In the genomic region with DNA sequence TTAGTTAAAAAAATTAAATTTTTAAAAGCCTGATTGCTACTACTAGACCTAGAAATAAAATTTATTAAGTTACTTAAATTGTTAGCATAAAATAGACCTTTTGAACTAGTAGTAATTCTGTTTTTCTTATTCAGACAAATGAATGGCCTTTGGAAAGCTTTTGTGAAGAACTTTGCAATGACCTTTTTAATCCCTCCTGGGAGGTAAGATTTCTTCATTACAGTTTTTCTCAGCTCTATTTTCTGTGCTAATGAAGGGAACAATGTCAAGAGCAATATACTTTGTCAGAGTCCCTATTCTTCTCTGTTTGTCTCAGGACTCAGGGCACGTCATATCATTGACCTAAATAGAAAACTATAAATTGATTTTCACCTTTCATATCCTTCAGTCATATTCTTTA, we compare ENCODE assay signal across 1 cellular context.
TF ChIP-seq lines count a peak whose summit lies in the region.

No MANE protein-coding gene starts in this region.

TF ChIP-seq in GM23338, 12 proteins besides CTCF, POLR2A, EP300 and RAD21 (continued from another document):
- TF ChIP-seq, protein P1, sequence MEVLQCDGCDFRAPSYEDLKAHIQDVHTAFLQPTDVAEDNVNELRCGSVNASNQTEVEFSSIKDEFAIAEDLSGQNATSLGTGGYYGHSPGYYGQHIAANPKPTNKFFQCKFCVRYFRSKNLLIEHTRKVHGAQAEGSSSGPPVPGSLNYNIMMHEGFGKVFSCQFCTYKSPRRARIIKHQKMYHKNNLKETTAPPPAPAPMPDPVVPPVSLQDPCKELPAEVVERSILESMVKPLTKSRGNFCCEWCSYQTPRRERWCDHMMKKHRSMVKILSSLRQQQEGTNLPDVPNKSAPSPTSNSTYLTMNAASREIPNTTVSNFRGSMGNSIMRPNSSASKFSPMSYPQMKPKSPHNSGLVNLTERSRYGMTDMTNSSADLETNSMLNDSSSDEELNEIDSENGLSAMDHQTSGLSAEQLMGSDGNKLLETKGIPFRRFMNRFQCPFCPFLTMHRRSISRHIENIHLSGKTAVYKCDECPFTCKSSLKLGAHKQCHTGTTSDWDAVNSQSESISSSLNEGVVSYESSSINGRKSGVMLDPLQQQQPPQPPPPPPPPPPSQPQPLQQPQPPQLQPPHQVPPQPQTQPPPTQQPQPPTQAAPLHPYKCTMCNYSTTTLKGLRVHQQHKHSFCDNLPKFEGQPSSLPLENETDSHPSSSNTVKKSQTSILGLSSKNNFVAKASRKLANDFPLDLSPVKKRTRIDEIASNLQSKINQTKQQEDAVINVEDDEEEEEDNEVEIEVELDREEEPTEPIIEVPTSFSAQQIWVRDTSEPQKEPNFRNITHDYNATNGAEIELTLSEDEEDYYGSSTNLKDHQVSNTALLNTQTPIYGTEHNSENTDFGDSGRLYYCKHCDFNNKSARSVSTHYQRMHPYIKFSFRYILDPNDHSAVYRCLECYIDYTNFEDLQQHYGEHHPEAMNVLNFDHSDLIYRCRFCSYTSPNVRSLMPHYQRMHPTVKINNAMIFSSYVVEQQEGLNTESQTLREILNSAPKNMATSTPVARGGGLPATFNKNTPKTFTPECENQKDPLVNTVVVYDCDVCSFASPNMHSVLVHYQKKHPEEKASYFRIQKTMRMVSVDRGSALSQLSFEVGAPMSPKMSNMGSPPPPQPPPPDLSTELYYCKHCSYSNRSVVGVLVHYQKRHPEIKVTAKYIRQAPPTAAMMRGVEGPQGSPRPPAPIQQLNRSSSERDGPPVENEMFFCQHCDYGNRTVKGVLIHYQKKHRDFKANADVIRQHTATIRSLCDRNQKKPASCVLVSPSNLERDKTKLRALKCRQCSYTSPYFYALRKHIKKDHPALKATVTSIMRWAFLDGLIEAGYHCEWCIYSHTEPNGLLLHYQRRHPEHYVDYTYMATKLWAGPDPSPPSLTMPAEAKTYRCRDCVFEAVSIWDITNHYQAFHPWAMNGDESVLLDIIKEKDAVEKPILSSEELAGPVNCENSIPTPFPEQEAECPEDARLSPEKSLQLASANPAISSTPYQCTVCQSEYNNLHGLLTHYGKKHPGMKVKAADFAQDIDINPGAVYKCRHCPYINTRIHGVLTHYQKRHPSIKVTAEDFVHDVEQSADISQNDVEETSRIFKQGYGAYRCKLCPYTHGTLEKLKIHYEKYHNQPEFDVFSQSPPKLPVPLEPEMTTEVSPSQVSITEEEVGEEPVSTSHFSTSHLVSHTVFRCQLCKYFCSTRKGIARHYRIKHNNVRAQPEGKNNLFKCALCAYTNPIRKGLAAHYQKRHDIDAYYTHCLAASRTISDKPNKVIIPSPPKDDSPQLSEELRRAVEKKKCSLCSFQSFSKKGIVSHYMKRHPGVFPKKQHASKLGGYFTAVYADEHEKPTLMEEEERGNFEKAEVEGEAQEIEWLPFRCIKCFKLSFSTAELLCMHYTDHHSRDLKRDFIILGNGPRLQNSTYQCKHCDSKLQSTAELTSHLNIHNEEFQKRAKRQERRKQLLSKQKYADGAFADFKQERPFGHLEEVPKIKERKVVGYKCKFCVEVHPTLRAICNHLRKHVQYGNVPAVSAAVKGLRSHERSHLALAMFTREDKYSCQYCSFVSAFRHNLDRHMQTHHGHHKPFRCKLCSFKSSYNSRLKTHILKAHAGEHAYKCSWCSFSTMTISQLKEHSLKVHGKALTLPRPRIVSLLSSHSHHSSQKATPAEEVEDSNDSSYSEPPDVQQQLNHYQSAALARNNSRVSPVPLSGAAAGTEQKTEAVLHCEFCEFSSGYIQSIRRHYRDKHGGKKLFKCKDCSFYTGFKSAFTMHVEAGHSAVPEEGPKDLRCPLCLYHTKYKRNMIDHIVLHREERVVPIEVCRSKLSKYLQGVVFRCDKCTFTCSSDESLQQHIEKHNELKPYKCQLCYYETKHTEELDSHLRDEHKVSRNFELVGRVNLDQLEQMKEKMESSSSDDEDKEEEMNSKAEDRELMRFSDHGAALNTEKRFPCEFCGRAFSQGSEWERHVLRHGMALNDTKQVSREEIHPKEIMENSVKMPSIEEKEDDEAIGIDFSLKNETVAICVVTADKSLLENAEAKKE (CRISPR knock-in tag; IDR thresholded peaks at IDR 0.05) = no peak
- TF ChIP-seq STAT1 (IDR thresholded peaks at IDR 0.05; ENCODE audit: unreplicated experiment) (no peak), EZH2phosphoT487 (IDR thresholded peaks at IDR 0.05; ENCODE audit: unreplicated experiment) (no peak), ZNF331 (CRISPR knock-in tag; IDR thresholded peaks at IDR 0.05; ENCODE audit: low read depth) (no peak), CREB1 (CRISPR knock-in tag; IDR thresholded peaks at IDR 0.05; ENCODE audit: low read depth) (no peak)
- TF ChIP-seq, protein P2, sequence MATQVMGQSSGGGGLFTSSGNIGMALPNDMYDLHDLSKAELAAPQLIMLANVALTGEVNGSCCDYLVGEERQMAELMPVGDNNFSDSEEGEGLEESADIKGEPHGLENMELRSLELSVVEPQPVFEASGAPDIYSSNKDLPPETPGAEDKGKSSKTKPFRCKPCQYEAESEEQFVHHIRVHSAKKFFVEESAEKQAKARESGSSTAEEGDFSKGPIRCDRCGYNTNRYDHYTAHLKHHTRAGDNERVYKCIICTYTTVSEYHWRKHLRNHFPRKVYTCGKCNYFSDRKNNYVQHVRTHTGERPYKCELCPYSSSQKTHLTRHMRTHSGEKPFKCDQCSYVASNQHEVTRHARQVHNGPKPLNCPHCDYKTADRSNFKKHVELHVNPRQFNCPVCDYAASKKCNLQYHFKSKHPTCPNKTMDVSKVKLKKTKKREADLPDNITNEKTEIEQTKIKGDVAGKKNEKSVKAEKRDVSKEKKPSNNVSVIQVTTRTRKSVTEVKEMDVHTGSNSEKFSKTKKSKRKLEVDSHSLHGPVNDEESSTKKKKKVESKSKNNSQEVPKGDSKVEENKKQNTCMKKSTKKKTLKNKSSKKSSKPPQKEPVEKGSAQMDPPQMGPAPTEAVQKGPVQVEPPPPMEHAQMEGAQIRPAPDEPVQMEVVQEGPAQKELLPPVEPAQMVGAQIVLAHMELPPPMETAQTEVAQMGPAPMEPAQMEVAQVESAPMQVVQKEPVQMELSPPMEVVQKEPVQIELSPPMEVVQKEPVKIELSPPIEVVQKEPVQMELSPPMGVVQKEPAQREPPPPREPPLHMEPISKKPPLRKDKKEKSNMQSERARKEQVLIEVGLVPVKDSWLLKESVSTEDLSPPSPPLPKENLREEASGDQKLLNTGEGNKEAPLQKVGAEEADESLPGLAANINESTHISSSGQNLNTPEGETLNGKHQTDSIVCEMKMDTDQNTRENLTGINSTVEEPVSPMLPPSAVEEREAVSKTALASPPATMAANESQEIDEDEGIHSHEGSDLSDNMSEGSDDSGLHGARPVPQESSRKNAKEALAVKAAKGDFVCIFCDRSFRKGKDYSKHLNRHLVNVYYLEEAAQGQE (IDR thresholded peaks at IDR 0.05; ENCODE audit: unreplicated experiment) = no peak
